In the genomic region with DNA sequence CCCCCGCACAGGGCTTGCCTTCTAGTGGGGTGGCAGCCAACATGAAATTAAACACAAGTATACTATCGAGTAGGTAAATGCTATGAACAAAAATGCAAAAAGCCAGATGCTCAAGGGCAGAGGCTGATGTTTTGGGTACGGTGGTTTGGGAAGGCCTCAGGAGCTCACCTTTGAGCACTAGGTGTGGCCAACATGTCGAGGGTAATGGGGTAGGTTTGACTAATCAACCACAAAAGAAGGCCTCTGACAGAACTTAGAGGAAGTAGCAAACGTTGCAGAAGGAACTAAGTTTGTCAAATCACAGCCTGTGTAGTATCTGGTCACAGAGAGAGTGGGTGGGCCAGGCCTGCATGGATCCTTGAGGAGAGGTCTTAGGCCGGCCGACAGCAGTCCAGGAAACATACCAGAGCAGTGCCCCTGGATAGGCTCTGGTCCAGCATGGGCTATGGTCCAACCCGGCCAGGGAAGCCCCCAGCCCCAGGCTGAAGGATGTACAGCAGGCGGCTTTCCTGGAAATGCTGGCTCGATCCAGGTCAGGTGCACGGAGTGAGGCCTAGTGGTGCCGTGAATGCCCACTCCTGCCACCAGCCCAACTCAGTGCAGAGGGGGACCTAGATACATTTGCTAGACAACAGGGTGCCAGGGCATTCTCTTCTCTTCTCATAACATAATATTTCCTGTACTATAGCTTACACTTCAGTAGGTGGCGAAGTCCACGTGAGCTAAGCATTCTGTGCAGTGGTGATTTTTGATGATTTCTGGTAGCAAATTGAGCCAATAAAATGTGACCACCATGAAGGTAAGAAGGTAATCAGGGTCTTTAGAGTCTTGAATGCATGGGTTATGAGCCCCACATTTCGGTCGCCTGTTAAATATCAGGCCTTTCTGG, we compare ENCODE assay signal across 8 cellular contexts. TPM values are rescaled to one million over a fixed set of nuclear protein-coding genes. Genes with fewer than 3 reads are reported as not detected.
DNase-seq lines count a peak whose midpoint lies in the region; ATAC-seq and TF ChIP-seq lines count a peak whose summit lies in the region.

No MANE protein-coding gene starts in this region.

- H3K9ac ChIP-seq in DND-41 (ENCODE audit: low read depth, low read length) (peak overlapping the region; percentile 38), GM23248 (peak overlapping the region; percentile 71)

- H3K9me3 ChIP-seq in DND-41 (ENCODE audit: insufficient read depth, low read length, severe bottlenecking) (no peaks in the 10 kb centered on the region), GM23248 (ENCODE audit: low read depth) (no peaks in the 10 kb centered on the region), upper lobe of right lung (no peaks in the 10 kb centered on the region), HAP-1 (no peaks in the 10 kb centered on the region; the same call in 1 of the 2 replicates)

- no peaks in the 10 kb centered on the region for H3K27me3 ChIP-seq in DND-41 (ENCODE audit: insufficient read depth, low read length, poor library complexity)
- no peaks in the 10 kb centered on the region for H3K27me3 ChIP-seq in GM23248 (replicated peaks; ENCODE audit: insufficient read depth)
- H3K27me3 ChIP-seq in foreskin keratinocyte: no peaks in the 10 kb centered on the region
- no peaks in the 10 kb centered on the region for H3K27me3 ChIP-seq in upper lobe of right lung
- no peaks in the 10 kb centered on the region for H3K27me3 ChIP-seq in HAP-1 (ENCODE audit: low read depth)

- H4K20me1 ChIP-seq in DND-41 (ENCODE audit: insufficient read depth, low read length) (no peaks in the 10 kb centered on the region), GM23248 (ENCODE audit: insufficient read depth) (no peaks in the 10 kb centered on the region)

- H2AFZ ChIP-seq in DND-41 (ENCODE audit: low read depth, low read length): peak overlapping the region; percentile 22; the same call in 1 of the 2 replicates
- H2AFZ ChIP-seq in GM23248: peak overlapping the region; percentile 40; the same call in 1 of the 2 replicates

- no peaks in the 10 kb centered on the region for H3K9me2 ChIP-seq in GM23248 (ENCODE audit: insufficient read depth)

- CTCF ChIA-PET in RWPE1 (lab: Yijun Ruan, JAX): interaction anchor here (0.6 kb wide), 2 partner anchors 21 to 424 kb away, joined by 3 read pairs; no protein-coding TSS in a partner anchor

- H3K4me1 ChIP-seq in DND-41 (ENCODE audit: insufficient read depth, low read length) (peaks cover 80% of the 10 kb centered on the region), GM23248 (ENCODE audit: insufficient read depth) (peaks cover 51% of the 10 kb centered on the region), foreskin keratinocyte (peaks cover 28% of the 10 kb centered on the region), upper lobe of right lung (peaks cover 38% of the 10 kb centered on the region), HAP-1 (no peaks in the 10 kb centered on the region)

- H3K36me3 ChIP-seq in DND-41 (ENCODE audit: insufficient read depth, low read length): no peaks in the 10 kb centered on the region
- H3K36me3 ChIP-seq in GM23248 (ENCODE audit: low read depth): no peaks in the 10 kb centered on the region
- no peaks in the 10 kb centered on the region for H3K36me3 ChIP-seq in upper lobe of right lung
- H3K36me3 ChIP-seq in HAP-1 (replicated peaks): no peaks in the 10 kb centered on the region

- 86 to 87% methylated on average over 16 of the region's 16 CpGs for WGBS in GM23248 (ENCODE audit: low coverage in 1 of 2, low lambda C conversion rate in 2 of 2, missing lambda C conversion rate in 2 of 2), 2 experiments

- H3K4me3 ChIP-seq in DND-41 (ENCODE audit: low read depth in 1 of 2, low read length in 2 of 2): peak overlapping the region in 1 of 2 experiments; percentile 2; a peak in 1 of 4 replicates
- H3K4me3 ChIP-seq in GM23248: peak overlapping the region; percentile 34
- no peak overlapping the region for H3K4me3 ChIP-seq in upper lobe of right lung
- no peak overlapping the region for H3K4me3 ChIP-seq in HAP-1

- peaks cover 48% of the 10 kb centered on the region for H3F3A ChIP-seq in GM23248 (ENCODE audit: insufficient read depth)

- peak overlapping the region; percentile 30 for H3K4me2 ChIP-seq in DND-41 (ENCODE audit: insufficient read depth, low read length)
- peak overlapping the region; percentile 78 for H3K4me2 ChIP-seq in GM23248 (ENCODE audit: unreplicated experiment)

- peak; percentile 57 for TF ChIP-seq CTCF in DND-41 (IDR thresholded peaks at IDR 0.05; ENCODE audit: borderline replicate concordance, extremely low read depth, low read length, poor library complexity, severe bottlenecking)
- no peak for TF ChIP-seq CTCF in RWPE1 (conservative IDR thresholded peaks at IDR 0.05; ENCODE audit: low read depth)
- TF ChIP-seq CTCF in foreskin keratinocyte (conservative IDR thresholded peaks at IDR 0.05): no peak
- no peak for TF ChIP-seq CTCF in upper lobe of right lung (IDR thresholded peaks at IDR 0.05)

- POLR2A ChIA-PET in RWPE1 (lab: Yijun Ruan, JAX; ENCODE audit: low non-redundant PET): interaction anchor here (0.6 kb wide), 1 partner anchor 42 kb away, joined by 6 read pairs; no protein-coding TSS in a partner anchor

- ATAC-seq in DND-41 (ENCODE audit: insufficient read depth, low read depth) (peak; percentile 30; the same call in 2 of the 3 replicates), foreskin keratinocyte (peak; percentile 32), upper lobe of right lung (peak; percentile 71)

- intact Hi-C loops in upper lobe of right lung (cut with DNase I): no loop called here

- H3K79me2 ChIP-seq in DND-41 (ENCODE audit: insufficient read depth, low read length) (no peaks in the 10 kb centered on the region), GM23248 (ENCODE audit: insufficient read depth) (no peaks in the 10 kb centered on the region)

- in situ Hi-C loops in GM23248 (cut with MboI): no loop called here
- in situ Hi-C loops in HAP-1 (cut with MboI; ENCODE audit: low sequenced_read_pairs): no loop called here

- DNase-seq in DND-41: peak; percentile 33
- DNase-seq in GM23248: no peak
- DNase-seq in RWPE1 (ENCODE audit: low spot score): no peak
- no peak for DNase-seq in foreskin keratinocyte
- DNase-seq in upper lobe of right lung: peak; percentile 67
- DNase-seq in dedifferentiated amniotic fluid mesenchymal stem cell (ENCODE audit: extremely low spot score): no peak
- no peak for DNase-seq in HAP-1 (ENCODE audit: low spot score in 2 of 2)
- DNase-seq in NCI-H2196 treated with DMSO at 0.1 percent for 48 hours (lab: John Stamatoyannopoulos, UW; ENCODE audit: unreplicated experiment): no peak

- peak overlapping the region; percentile 85 for H3K27ac ChIP-seq in DND-41 (ENCODE audit: low read length)
- H3K27ac ChIP-seq in GM23248: peak overlapping the region; percentile 84
- peak overlapping the region; percentile 81 for H3K27ac ChIP-seq in RWPE1
- peak overlapping the region; percentile 14 for H3K27ac ChIP-seq in foreskin keratinocyte
- peak overlapping the region; percentile 85 for H3K27ac ChIP-seq in upper lobe of right lung

RNA-seq across cellular contexts. Expression of gene CD93, which starts 56.3 kb away (rescaled TPM):
- not detected in 2 replicates for total RNA-seq in GM23248 (2014; rRNA removed; shearing (Covaris generic))
- polyA plus RNA-seq in GM23248 (2016; fragmentation: Nextera tagmentation; extraction: Ambion mirVana) (0.03 TPM in 1 of 2 replicates, not detected in the other), foreskin keratinocyte (not detected in 2 replicates)
- total RNA-seq in foreskin keratinocyte (not detected in 2 replicates), upper lobe of right lung (160 TPM)

Comparison
In these comparisons a context has a peak if more than half of its experiments do, and no peak if none do; other contexts are left out.
1. DNase-seq: peak in DND-41 (single experiment) and upper lobe of right lung (single experiment); none in GM23248 (single experiment), RWPE1 (single experiment), foreskin keratinocyte (0 of 2), dedifferentiated amniotic fluid mesenchymal stem cell (single experiment), HAP-1 (0 of 2) and NCI-H2196 treated with DMSO at 0.1 percent for 48 hours (single experiment).
2. H3K27ac ChIP-seq: peak in every context shown above with its lines; median percentile 85 in DND-41; 85 in upper lobe of right lung; 84 in GM23248; 81 in RWPE1; 14 in foreskin keratinocyte.
3. RNA of gene CD93, which starts 56.3 kb away (total RNA-seq): 160 TPM in upper lobe of right lung (single experiment); not detected in GM23248 and not detected in foreskin keratinocyte; every median in the first group is over 100 times any median in the second.
4. Peak in every context shown above with its lines, with median percentiles within 50 percentile points of each other: ATAC-seq.